Comparison of ENCODE assay signal across 8 cellular contexts in the genomic region with DNA sequence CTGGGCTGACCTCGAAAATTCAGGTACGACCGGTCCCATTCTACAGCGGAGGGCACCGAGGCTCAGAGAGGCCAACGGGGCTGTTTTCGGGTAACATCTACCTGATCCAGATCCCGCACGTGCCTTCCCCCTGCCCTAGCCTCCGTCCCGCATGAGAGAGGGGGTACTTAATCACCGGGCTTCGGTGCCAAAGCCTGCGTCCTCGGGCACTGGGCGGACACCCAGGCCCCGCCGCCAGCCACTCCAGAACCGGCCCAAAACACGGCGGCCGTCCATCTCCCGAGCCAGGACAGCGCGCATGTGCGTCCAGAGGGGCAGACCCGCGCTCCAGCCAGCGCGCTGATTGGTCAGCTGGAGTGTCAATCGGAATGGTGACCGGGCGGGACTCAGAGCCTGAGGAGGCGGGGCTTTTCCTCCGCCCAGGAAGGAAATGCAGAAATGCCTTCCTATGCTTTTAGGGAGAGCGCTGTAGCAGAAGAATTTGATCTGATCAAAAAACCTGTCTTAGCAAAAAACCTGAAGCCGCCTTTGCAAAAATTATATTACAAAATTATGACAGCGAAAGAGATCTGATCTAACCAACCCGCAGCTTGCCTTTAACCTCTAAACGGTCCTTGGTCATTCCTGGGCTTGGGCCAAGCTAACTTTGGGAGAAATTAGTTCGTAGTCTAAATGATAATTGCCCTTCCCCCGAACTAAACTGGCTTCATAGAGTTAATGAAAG. TPM values are rescaled to one million over a fixed set of nuclear protein-coding genes. Genes with fewer than 3 reads are reported as not detected.
DNase-seq lines count a peak whose midpoint lies in the region; ATAC-seq lines count a peak whose summit lies in the region.

A gene with protein sequence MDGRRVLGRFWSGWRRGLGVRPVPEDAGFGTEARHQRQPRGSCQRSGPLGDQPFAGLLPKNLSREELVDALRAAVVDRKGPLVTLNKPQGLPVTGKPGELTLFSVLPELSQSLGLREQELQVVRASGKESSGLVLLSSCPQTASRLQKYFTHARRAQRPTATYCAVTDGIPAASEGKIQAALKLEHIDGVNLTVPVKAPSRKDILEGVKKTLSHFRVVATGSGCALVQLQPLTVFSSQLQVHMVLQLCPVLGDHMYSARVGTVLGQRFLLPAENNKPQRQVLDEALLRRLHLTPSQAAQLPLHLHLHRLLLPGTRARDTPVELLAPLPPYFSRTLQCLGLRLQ (minus strand): TSS at position 294 of the 724 bp plus-strand sequence. CDS start 18 bp downstream, at position 276.

- H3K4me1 ChIP-seq in CD4-positive, alpha-beta memory T cell (ENCODE audit: insufficient read depth, low read length), result peaks cover 23% of the 10 kb centered on the region

- CTCF ChIA-PET in CD4-positive, alpha-beta memory T cell (lab: Charles Lee; ENCODE audit: partially characterized antibody), result interaction anchor here (0.5 to 0.9 kb wide), 4 partner anchors 10 to 494 kb away, joined by 3 to 5 read pairs (median 3); no protein-coding TSS in a partner anchor

- peak; percentile 92 to 98 (median 93) for DNase-seq in CD4-positive, alpha-beta memory T cell
- DNase-seq in HPDE6-E6E7 (ENCODE audit: extremely low spot score) (peak; percentile 82), NOMO-1 treated with DMSO at 0.1 percent for 48 hours (lab: John Stamatoyannopoulos, UW; ENCODE audit: unreplicated experiment) (peak; percentile 86), memory B cell (ENCODE audit: low spot score in 2 of 2) (peak; percentile 98 to 99)
- DNase-seq in activated CD8-positive, alpha-beta memory T cell treated with anti-CD3 and anti-CD28 coated beads for 4 hours (ENCODE audit: low read depth in 2 of 2), result peak; percentile 90 to 93
- DNase-seq in effector memory CD8-positive, alpha-beta T cell, result peak; percentile 97 to 98 (median 98)
- DNase-seq in stimulated activated CD8-positive, alpha-beta memory T cell treated with anti-CD3 and anti-CD28 coated beads, Interleukin-12 subunit alpha, Interleukin-12 subunit beta, amount 100 ng/mL, for 24 hours (ENCODE audit: extremely low read depth), result peak; percentile 84

- peak within 1 kb of the TSS; percentile 96 to 99 (median 97) for H3K4me3 Mint-ChIP-seq in CD4-positive, alpha-beta memory T cell
- H3K4me3 Mint-ChIP-seq in effector memory CD8-positive, alpha-beta T cell, result peak within 1 kb of the TSS; percentile 97 to 100
- H3K4me3 Mint-ChIP-seq in memory B cell, result peak within 1 kb of the TSS; percentile 99

- H3K36me3 ChIP-seq in CD4-positive, alpha-beta memory T cell (ENCODE audit: insufficient read depth, low read length), result peaks cover 18% of the 10 kb centered on the region

- H3K27ac Mint-ChIP-seq in CD4-positive, alpha-beta memory T cell, result peak within 1 kb of the TSS; percentile 87 to 97 (median 92)
- H3K27ac Mint-ChIP-seq in effector memory CD8-positive, alpha-beta T cell, result peak within 1 kb of the TSS; percentile 94
- peak within 1 kb of the TSS; percentile 91 for H3K27ac Mint-ChIP-seq in memory B cell

- no peaks in the 10 kb centered on the region for H3K27me3 ChIP-seq in CD4-positive, alpha-beta memory T cell (ENCODE audit: insufficient read depth, low read length)

- no peaks in the 10 kb centered on the region for H3K9me3 ChIP-seq in CD4-positive, alpha-beta memory T cell (ENCODE audit: control insufficient read depth in 1 of 2, low read length in 2 of 2)

- H3K4me3 ChIP-seq in CD4-positive, alpha-beta memory T cell (ENCODE audit: low read length in 2 of 2), result peak within 1 kb of the TSS; percentile 80 to 92

- H3K36me3 Mint-ChIP-seq in CD4-positive, alpha-beta memory T cell, result peaks cover 17 to 31% of the 10 kb centered on the region in 2 donors
- H3K36me3 Mint-ChIP-seq in effector memory CD8-positive, alpha-beta T cell (ENCODE audit: insufficient read depth), result peaks cover 22% of the 10 kb centered on the region
- peaks cover 7% of the 10 kb centered on the region for H3K36me3 Mint-ChIP-seq in memory B cell

- no peaks in the 10 kb centered on the region for H3K27me3 Mint-ChIP-seq in CD4-positive, alpha-beta memory T cell
- H3K27me3 Mint-ChIP-seq in effector memory CD8-positive, alpha-beta T cell, result no peaks in the 10 kb centered on the region
- no peaks in the 10 kb centered on the region for H3K27me3 Mint-ChIP-seq in memory B cell

- peak within 1 kb of the TSS; percentile 65 for H3K27ac ChIP-seq in CD4-positive, alpha-beta memory T cell (ENCODE audit: low read depth, low read length)

- POLR2A ChIA-PET in CD4-positive, alpha-beta memory T cell (lab: Charles Lee; ENCODE audit: partially characterized antibody), result interaction anchor here (0.6 to 3.2 kb wide), 18 partner anchors 9 to 447 kb away, joined by 3 to 20 read pairs (median 4); partner anchors contain the start of genes ARPC4, BRPF1, CRELD1 and EMC3

- H3K4me1 Mint-ChIP-seq in CD4-positive, alpha-beta memory T cell, result peaks cover 10 to 36% (median 21%) of the 10 kb centered on the region in 4 donors
- H3K4me1 Mint-ChIP-seq in effector memory CD8-positive, alpha-beta T cell (ENCODE audit: low read depth in 2 of 2), result peaks cover 16 to 19% of the 10 kb centered on the region in 2 donors
- peaks cover 9% of the 10 kb centered on the region for H3K4me1 Mint-ChIP-seq in memory B cell

- intact Hi-C loops in CD4-positive, alpha-beta memory T cell (cut with micrococcal nuclease), result loop anchor here (1.0 to 5.0 kb wide), 7 partner anchors 35 to 477 kb away; partner anchors contain the start of genes CRELD1, JAGN1, MTMR14 and SEC13

- ATAC-seq in GM19455 (IDR thresholded peaks at IDR 0.05; ENCODE audit: unreplicated experiment) (peak; percentile 97), memory B cell (ENCODE audit: low read depth) (peak; percentile 99)
- peak; percentile 98 for ATAC-seq in effector memory CD8-positive, alpha-beta T cell (replicated peaks)

- peaks cover 0 to 2% (median 0%) of the 10 kb centered on the region in 8 donors for H3K9me3 Mint-ChIP-seq in CD4-positive, alpha-beta memory T cell
- no peaks in the 10 kb centered on the region for H3K9me3 Mint-ChIP-seq in effector memory CD8-positive, alpha-beta T cell
- no peaks in the 10 kb centered on the region for H3K9me3 Mint-ChIP-seq in memory B cell

RNA-seq across cellular contexts. Expression of the gene that starts here (rescaled TPM):
- 10 to 100 TPM; 63.3 to 67.6 TPM for total RNA-seq in CD4-positive, alpha-beta memory T cell
- polyA plus RNA-seq in CD4-positive, alpha-beta memory T cell, result 10 to 100 TPM; 55.2 to 68.4 TPM

Comparison
In these comparisons a context has a peak if more than half of its experiments do, and no peak if none do; other contexts are left out.
1. Peak in every context shown above with its lines: DNase-seq, ATAC-seq, H3K4me3 ChIP-seq and H3K27ac ChIP-seq.